In genomic region chr6:155026366-155027045, GRCh38 we compare ENCODE assay signal across 1 cellular context.
TF ChIP-seq lines count a peak whose summit lies in the region.

No MANE protein-coding gene starts in this region.

TF ChIP-seq in A549, 52 proteins besides CTCF, POLR2A, EP300 and RAD21 (continued from another document):
- TF ChIP-seq GATA3 (IDR thresholded peaks at IDR 0.05; ENCODE audit: borderline replicate concordance) (peak; percentile 74; the same call in 1 of the 2 replicates), USF2 (IDR thresholded peaks at IDR 0.05) (no peak), PHF8 (IDR thresholded peaks at IDR 0.05; ENCODE audit: borderline replicate concordance, low read depth) (no peak)
TF ChIP-seq in A549: peak in this region for 7.
